ENCODE assay signal across 24 cellular contexts in genomic region chrX:440636-441035, GRCh38.
"Had no signal": no experiment of that assay in that cellular context is flagged by ENCODE, and none has a peak within 500 bp of the region (broad histone marks: within the 10 kb centered on the region; RNA-seq: fewer than 3 reads in every experiment).

No MANE protein-coding gene starts in this region.

- H3K27ac ChIP-seq: cardiac muscle cell, coronary artery, gastrocnemius medialis, heart right ventricle, left lung, stomach, thoracic aorta, transverse colon had no signal

- H3K27ac Mint-ChIP-seq: endodermal cell; nephron progenitor cell; stimulated activated naive B cell treated with anti-CD40 and anti-IgM and Interleukin-4, amounts not matched to agents 10 μg/mL and 1 μg/mL and 100 μg/mL, for 72 hours had no signal

- H3K4me1 ChIP-seq: gastrocnemius medialis, heart right ventricle, stomach, transverse colon had no signal

- H3K4me3 ChIP-seq: cardiac muscle cell, coronary artery, gastrocnemius medialis, heart right ventricle, left lung, lung, stomach, thoracic aorta, transverse colon had no signal

- ATAC-seq: esophagus mucosa; gastrocnemius medialis; heart right ventricle; left lung; right cardiac atrium; stimulated activated naive B cell treated with anti-CD40 and anti-IgM and Interleukin-4, amounts not matched to agents 10 μg/mL and 1 μg/mL and 100 μg/mL, for 72 hours had no signal

- FAIRE-seq: urothelium cell line had no signal

- DNase-seq: cerebellar nuclear complex; effector CD4-positive, alpha-beta T cell; endodermal cell; gastrocnemius medialis; heart right ventricle; hypothalamus; islet precursor cell; left lung; mesendoderm; naive B cell; nephron progenitor cell; right cardiac atrium; stimulated activated CD4-positive, alpha-beta T cell treated with anti-CD3 and anti-CD28 coated beads, Interleukin-2, amount 100 ng/mL, for 24 hours; stimulated activated CD4-positive, alpha-beta T cell treated with anti-CD3 and anti-CD28 coated beads, Interleukin-4, amount 100 ng/mL, for 4 hours; stimulated activated naive B cell treated with anti-CD40 and anti-IgM and Interleukin-4, amounts not matched to agents 10 μg/mL and 1 μg/mL and 100 μg/mL, for 72 hours; stomach; substantia nigra; transverse colon had no signal

- H3K27me3 ChIP-seq: cardiac muscle cell had no signal

- H3K9me3 ChIP-seq: gastrocnemius medialis, left lung, thoracic aorta, transverse colon had no signal

- H3K4me3 Mint-ChIP-seq: endodermal cell; nephron progenitor cell; stimulated activated naive B cell treated with anti-CD40 and anti-IgM and Interleukin-4, amounts not matched to agents 10 μg/mL and 1 μg/mL and 100 μg/mL, for 72 hours had no signal

- H3K36me3 ChIP-seq: cardiac muscle cell, gastrocnemius medialis, heart right ventricle, left lung, stomach, thoracic aorta, transverse colon had no signal
